ENCODE assay signal across 8 cellular contexts in the genomic region with DNA sequence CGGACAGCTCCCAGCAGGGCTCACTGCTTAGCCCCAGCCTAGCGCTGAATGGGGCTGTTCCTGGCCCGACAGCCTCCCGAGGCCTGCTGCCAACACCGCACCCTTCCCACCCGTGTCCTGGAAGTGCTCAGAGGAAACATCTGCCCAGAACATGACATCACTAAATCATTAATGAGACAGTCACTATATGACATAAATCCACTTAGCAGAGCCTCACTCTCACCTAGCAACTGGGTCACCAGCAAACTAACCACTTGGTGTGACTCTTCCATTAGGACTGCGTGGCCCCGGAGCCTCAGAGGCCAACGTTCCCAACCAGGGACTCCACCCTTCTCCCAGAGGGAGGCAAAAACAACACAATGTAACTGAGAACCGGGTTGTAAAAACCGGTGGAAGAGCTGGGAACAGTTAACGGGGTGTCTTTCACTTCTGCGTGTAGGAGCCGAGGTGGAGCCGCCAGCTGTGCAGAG. TPM values are rescaled to one million over a fixed set of nuclear protein-coding genes. Genes with fewer than 3 reads are reported as not detected.
A peak's percentile ranks its signal among the peaks of the same experiment; 100 is the strongest.
DNase-seq lines count a peak whose midpoint lies in the region; TF ChIP-seq lines count a peak whose summit lies in the region.
"Not testable (repeated sequence)": the region's sequence is repeated elsewhere in the genome, so short reads cannot be mapped to it uniquely, and the experiment has no call there.

No MANE protein-coding gene starts in this region.

- in situ Hi-C loops in GM23248 (cut with MboI) = not testable (repeated sequence)

- not testable (repeated sequence) for TF ChIP-seq CTCF in fibroblast of pulmonary artery (IDR thresholded peaks at IDR 0.05; ENCODE audit: low read length, missing control alignments); nephron progenitor cell (IDR thresholded peaks at IDR 0.05); spleen (IDR thresholded peaks at IDR 0.05 in 8 of 11, conservative IDR thresholded peaks at IDR 0.05 in 3 of 11)

- H3K27ac Mint-ChIP-seq in nephron progenitor cell = peak overlapping the region; percentile 53

- peak overlapping the region; percentile 74 for H3K9ac ChIP-seq in GM23248

- H4K20me1 ChIP-seq in GM23248 (ENCODE audit: insufficient read depth) = not testable (repeated sequence)

- DNase-seq in AG08396 (ENCODE audit: low spot score) (peak; percentile 51), GM23248 (peak; percentile 94), NCI-H748 (lab: John Stamatoyannopoulos, UW; ENCODE audit: unreplicated experiment) (peak; percentile 50), brain pericyte (ENCODE audit: low read depth, low spot score) (peak; percentile 67), fibroblast of pulmonary artery (ENCODE audit: low read depth) (peak; percentile 80), iris pigment epithelial cell (ENCODE audit: low read depth) (peak; percentile 45), spleen (peak; percentile 80)
- not testable (repeated sequence) for DNase-seq in nephron progenitor cell

- peak overlapping the region; percentile 36 for H3K4me3 ChIP-seq in GM23248
- H3K4me3 ChIP-seq in fibroblast of pulmonary artery (replicated peaks; ENCODE audit: low read depth, low read length); spleen: not testable (repeated sequence)

- not testable (repeated sequence) for H3K36me3 ChIP-seq in GM23248 (ENCODE audit: low read depth); spleen

- H3K27me3 Mint-ChIP-seq in nephron progenitor cell (ENCODE audit: low read depth, poor library complexity) = not testable (repeated sequence)

- 10 to 11% methylated on average over 15 of the region's 15 CpGs for WGBS in GM23248 (ENCODE audit: low coverage in 1 of 2, low lambda C conversion rate in 2 of 2, missing lambda C conversion rate in 2 of 2), 2 experiments
- 39 to 58% (median 46%) methylated on average over 14 to 15 of the region's 15 CpGs for WGBS in spleen, 5 donors

- intact Hi-C loops in spleen (cut with DNase I; ENCODE audit: low total_unique reads) = not testable (repeated sequence)

- H3K4me2 ChIP-seq in GM23248 (ENCODE audit: unreplicated experiment) = peak overlapping the region; percentile 33

- H3K36me3 Mint-ChIP-seq in nephron progenitor cell (ENCODE audit: low read depth) = not testable (repeated sequence)

- not testable (repeated sequence) for H3K9me3 ChIP-seq in GM23248 (ENCODE audit: low read depth); spleen

- H3K9me2 ChIP-seq in GM23248 (ENCODE audit: insufficient read depth) = not testable (repeated sequence)

- TF ChIP-seq POLR2A in spleen (IDR thresholded peaks at IDR 0.05) = not testable (repeated sequence)

- H3K4me1 Mint-ChIP-seq in nephron progenitor cell = peaks cover 29% of the 10 kb centered on the region

- H3K4me1 ChIP-seq in GM23248 (ENCODE audit: insufficient read depth) = not testable (repeated sequence)
- H3K4me1 ChIP-seq in spleen = peaks cover 0 to 12% (median 7%) of the 10 kb centered on the region in 6 donors

- H3K79me2 ChIP-seq in GM23248 (ENCODE audit: insufficient read depth) = not testable (repeated sequence)

- peaks cover 10% of the 10 kb centered on the region; the same call in 1 of the 2 replicates for H3F3A ChIP-seq in GM23248 (ENCODE audit: insufficient read depth)

- not testable (repeated sequence) for H3K9me3 Mint-ChIP-seq in nephron progenitor cell

- not testable (repeated sequence) for H3K4me3 Mint-ChIP-seq in nephron progenitor cell

- H2AFZ ChIP-seq in GM23248 = 0 out of 2 replicates have a peak overlapping the region, but pooled peaks have one; percentile 9

- H3K27ac ChIP-seq in GM23248 = peak overlapping the region; percentile 81
- H3K27ac ChIP-seq in spleen = peak overlapping the region in 1 of 8 donors; percentile 28

- H3K27me3 ChIP-seq in GM23248 (replicated peaks; ENCODE audit: insufficient read depth); spleen (replicated peaks in 1 of 7): not testable (repeated sequence)

RNA-seq across cellular contexts. Expression of a gene that starts 21.4 kb away (rescaled TPM):
- total RNA-seq in GM23248 (2014; rRNA removed; shearing (Covaris generic)) = 35.5 and 43.7 TPM in 2 replicates
- polyA plus RNA-seq in GM23248 (2016; fragmentation: Nextera tagmentation; extraction: Ambion mirVana) (36.0 and 36.5 TPM in 2 replicates), spleen (10 to 100 TPM; 24.2 to 38.0 (median 25.1) TPM)
- 10 to 100 TPM; 48.0 to 98.1 (median 78.2) TPM for total RNA-seq in spleen

RNA-seq across cellular contexts. Expression of a gene that starts 52.9 kb away (rescaled TPM):
- 16.0 and 16.6 TPM in 2 replicates for total RNA-seq in GM23248 (2014; rRNA removed; shearing (Covaris generic))
- polyA plus RNA-seq in GM23248 (2016; fragmentation: Nextera tagmentation; extraction: Ambion mirVana) = 18.5 and 18.8 TPM in 2 replicates
- 1 to 10 TPM; 2.9 to 5.6 (median 3.7) TPM for total RNA-seq in spleen
- polyA plus RNA-seq in spleen = 1 to 10 TPM; 2.8 to 4.0 (median 3.5) TPM
